15 cellular contexts compared by ENCODE assay signal in the genomic region with DNA sequence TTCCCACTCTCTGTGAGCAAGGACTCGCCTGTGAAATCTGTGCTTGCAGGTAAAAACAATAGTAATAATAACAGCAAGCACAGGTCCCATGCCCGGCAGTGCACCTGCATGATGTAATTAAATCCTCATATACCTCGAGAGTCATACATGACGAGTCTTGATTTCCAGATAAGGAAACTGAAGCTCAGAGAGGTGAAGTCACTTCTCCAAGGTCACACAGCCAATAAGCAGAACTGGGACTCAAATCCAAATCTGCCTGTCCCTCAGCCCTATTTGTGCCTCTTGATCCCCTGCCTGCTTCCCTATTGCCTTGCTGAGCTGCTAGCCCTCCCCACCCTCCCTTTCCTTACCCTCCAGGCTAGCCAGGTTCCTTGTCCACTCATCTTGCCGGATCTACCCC. TPM values are rescaled to one million over a fixed set of nuclear protein-coding genes. Genes with fewer than 3 reads are reported as not detected.
DNase-seq lines count a peak whose midpoint lies in the region; ATAC-seq and TF ChIP-seq lines count a peak whose summit lies in the region.
"Had no signal": no experiment of that assay in that cellular context is flagged by ENCODE, and none has a peak within 500 bp of the region (broad histone marks: within the 10 kb centered on the region; RNA-seq: fewer than 3 reads in every experiment).

No MANE protein-coding gene starts in this region.

- ATAC-seq in activated naive CD8-positive, alpha-beta T cell treated with anti-CD3 and anti-CD28 coated beads, Interleukin-2, amount 50 U/mL, for 24 hours: no peak
- ATAC-seq in stimulated activated naive B cell treated with anti-CD40 and anti-IgM and Interleukin-4, amounts not matched to agents 10 μg/mL and 1 μg/mL and 100 μg/mL, for 72 hours (replicated peaks): no peak

- H3K27ac Mint-ChIP-seq in activated naive CD4-positive, alpha-beta T cell treated with anti-CD3 and anti-CD28 coated beads, Interleukin-2, amount 50 U/mL, for 24 hours: peak overlapping the region; percentile 79
- peak overlapping the region in 2 of 3 donors; percentile 21 to 82 for H3K27ac Mint-ChIP-seq in IgD-negative memory B cell
- H3K27ac Mint-ChIP-seq in activated naive CD8-positive, alpha-beta T cell treated with anti-CD3 and anti-CD28 coated beads, Interleukin-2, amount 50 U/mL, for 24 hours: peak overlapping the region; percentile 94
- H3K27ac Mint-ChIP-seq in stimulated activated naive B cell treated with anti-CD40 and anti-IgM and Interleukin-4, amounts not matched to agents 10 μg/mL and 1 μg/mL and 100 μg/mL, for 72 hours: peak overlapping the region; percentile 69

- H3K9me3 Mint-ChIP-seq in activated naive CD4-positive, alpha-beta T cell treated with anti-CD3 and anti-CD28 coated beads, Interleukin-2, amount 50 U/mL, for 24 hours: no peaks in the 10 kb centered on the region
- no peaks in the 10 kb centered on the region for H3K9me3 Mint-ChIP-seq in IgD-negative memory B cell
- no peaks in the 10 kb centered on the region for H3K9me3 Mint-ChIP-seq in activated naive CD8-positive, alpha-beta T cell treated with anti-CD3 and anti-CD28 coated beads, Interleukin-2, amount 50 U/mL, for 24 hours
- H3K9me3 Mint-ChIP-seq in stimulated activated naive B cell treated with anti-CD40 and anti-IgM and Interleukin-4, amounts not matched to agents 10 μg/mL and 1 μg/mL and 100 μg/mL, for 72 hours: peaks cover 2 to 4% of the 10 kb centered on the region in 2 donors

- peaks cover 0 to 4% (median 0%) of the 10 kb centered on the region in 4 donors for H3K4me1 ChIP-seq in Peyer's patch

- H3K27me3 Mint-ChIP-seq in activated naive CD4-positive, alpha-beta T cell treated with anti-CD3 and anti-CD28 coated beads, Interleukin-2, amount 50 U/mL, for 24 hours: no peaks in the 10 kb centered on the region
- no peaks in the 10 kb centered on the region for H3K27me3 Mint-ChIP-seq in IgD-negative memory B cell
- H3K27me3 Mint-ChIP-seq in activated naive CD8-positive, alpha-beta T cell treated with anti-CD3 and anti-CD28 coated beads, Interleukin-2, amount 50 U/mL, for 24 hours: no peaks in the 10 kb centered on the region
- no peaks in the 10 kb centered on the region for H3K27me3 Mint-ChIP-seq in stimulated activated naive B cell treated with anti-CD40 and anti-IgM and Interleukin-4, amounts not matched to agents 10 μg/mL and 1 μg/mL and 100 μg/mL, for 72 hours

- DNase-seq in activated naive CD4-positive, alpha-beta T cell (lab: John Stamatoyannopoulos, UW): no peak
- DNase-seq in activated naive CD8-positive, alpha-beta T cell treated with anti-CD3 and anti-CD28 coated beads, Interleukin-2, amount 50 U/mL, for 24 hours: no peak
- no peak for DNase-seq in stimulated activated naive B cell treated with anti-CD40 and anti-IgM and Interleukin-4, amounts not matched to agents 10 μg/mL and 1 μg/mL and 100 μg/mL, for 72 hours
- DNase-seq in Peyer's patch (no peak), KBM-7 (no peak)
- DNase-seq: ACHN, COR-L47, MM.1S, NCI-H1105 treated with DMSO at 0.1 percent for 48 hours, NCI-H2029, NCI-H2171 treated with DMSO at 0.1 percent for 48 hours, NCI-H524, RPMI8226 had no signal

- peaks cover 0 to 67% (median 0%) of the 10 kb centered on the region in 3 donors for H3K36me3 ChIP-seq in Peyer's patch

- H3K27me3 ChIP-seq in Peyer's patch: no peaks in the 10 kb centered on the region

- H3K27ac ChIP-seq in Peyer's patch: no peak overlapping the region

- H3K4me1 Mint-ChIP-seq in activated naive CD4-positive, alpha-beta T cell treated with anti-CD3 and anti-CD28 coated beads, Interleukin-2, amount 50 U/mL, for 24 hours: peaks cover 23% of the 10 kb centered on the region
- H3K4me1 Mint-ChIP-seq in IgD-negative memory B cell: peaks cover 0 to 4% (median 0%) of the 10 kb centered on the region in 3 donors
- peaks cover 48% of the 10 kb centered on the region for H3K4me1 Mint-ChIP-seq in activated naive CD8-positive, alpha-beta T cell treated with anti-CD3 and anti-CD28 coated beads, Interleukin-2, amount 50 U/mL, for 24 hours
- H3K4me1 Mint-ChIP-seq in stimulated activated naive B cell treated with anti-CD40 and anti-IgM and Interleukin-4, amounts not matched to agents 10 μg/mL and 1 μg/mL and 100 μg/mL, for 72 hours: peaks cover 38 to 74% of the 10 kb centered on the region in 2 donors

- H3K36me3 Mint-ChIP-seq in activated naive CD4-positive, alpha-beta T cell treated with anti-CD3 and anti-CD28 coated beads, Interleukin-2, amount 50 U/mL, for 24 hours: peaks cover 11% of the 10 kb centered on the region
- H3K36me3 Mint-ChIP-seq in IgD-negative memory B cell: peaks cover 3% of the 10 kb centered on the region
- H3K36me3 Mint-ChIP-seq in activated naive CD8-positive, alpha-beta T cell treated with anti-CD3 and anti-CD28 coated beads, Interleukin-2, amount 50 U/mL, for 24 hours (ENCODE audit: low read depth): peaks cover 55% of the 10 kb centered on the region
- peaks cover 65 to 68% of the 10 kb centered on the region in 2 donors for H3K36me3 Mint-ChIP-seq in stimulated activated naive B cell treated with anti-CD40 and anti-IgM and Interleukin-4, amounts not matched to agents 10 μg/mL and 1 μg/mL and 100 μg/mL, for 72 hours

- no peak overlapping the region for H3K4me3 ChIP-seq in Peyer's patch

- in situ Hi-C loops in KBM-7 (cut with MboI; ENCODE audit: low pct_unique_long_range_greater_than_20kb, low sequenced_read_pairs): no loop called here

- TF ChIP-seq POLR2A in Peyer's patch (IDR thresholded peaks at IDR 0.05): no peak

- H3K4me3 Mint-ChIP-seq in activated naive CD4-positive, alpha-beta T cell treated with anti-CD3 and anti-CD28 coated beads, Interleukin-2, amount 50 U/mL, for 24 hours: no peak overlapping the region
- no peak overlapping the region for H3K4me3 Mint-ChIP-seq in IgD-negative memory B cell
- H3K4me3 Mint-ChIP-seq in activated naive CD8-positive, alpha-beta T cell treated with anti-CD3 and anti-CD28 coated beads, Interleukin-2, amount 50 U/mL, for 24 hours: no peak overlapping the region
- H3K4me3 Mint-ChIP-seq in stimulated activated naive B cell treated with anti-CD40 and anti-IgM and Interleukin-4, amounts not matched to agents 10 μg/mL and 1 μg/mL and 100 μg/mL, for 72 hours: no peak overlapping the region

- no peak for TF ChIP-seq CTCF in Peyer's patch (IDR thresholded peaks at IDR 0.05)

- H3K9me3 ChIP-seq in Peyer's patch: no peaks in the 10 kb centered on the region

RNA-seq across cellular contexts. Expression of a gene that starts 38.0 kb away (rescaled TPM):
- polyA plus RNA-seq in IgD-negative memory B cell: 2.0 TPM
- 10 to 100 TPM; 26.4 to 73.9 (median 64.8) TPM for total RNA-seq in Peyer's patch
